In the genomic region with DNA sequence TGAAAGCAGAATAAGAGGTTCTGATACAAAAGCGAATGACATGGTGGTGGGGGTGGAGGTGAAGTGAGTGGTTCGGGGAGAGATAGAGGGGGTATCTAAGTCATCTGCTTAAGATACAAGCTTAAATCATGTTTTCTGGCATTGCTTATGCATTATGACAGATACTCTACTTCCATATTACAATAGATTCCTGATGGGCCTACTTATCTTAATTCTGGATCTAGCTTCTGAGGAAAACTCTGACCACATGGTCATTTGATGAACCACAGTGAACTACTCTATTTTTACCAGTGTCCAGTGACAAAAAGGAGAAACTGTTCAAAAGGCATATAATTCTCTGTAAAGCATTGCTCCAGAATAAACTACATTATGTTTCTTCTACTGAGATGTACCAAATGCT, we compare ENCODE assay signal across 1 cellular context.
TF ChIP-seq lines count a peak whose summit lies in the region.

No MANE protein-coding gene starts in this region.

TF ChIP-seq in SK-N-SH, 30 proteins besides CTCF, POLR2A, EP300 and RAD21 (continued from another document):
- peak; percentile 85 for TF ChIP-seq JUND (IDR thresholded peaks at IDR 0.05)
- no peak for TF ChIP-seq REST (IDR thresholded peaks at IDR 0.05; ENCODE audit: low read depth, low read length)
- TF ChIP-seq ZBTB33 (IDR thresholded peaks at IDR 0.05; ENCODE audit: borderline replicate concordance, low read depth) = 0 out of 2 replicates have a peak, but pooled peaks have one; percentile 26
- no peak for TF ChIP-seq TAF1 (IDR thresholded peaks at IDR 0.05; ENCODE audit: borderline replicate concordance, low read depth, low read length)
- TF ChIP-seq TCF12 (IDR thresholded peaks at IDR 0.05) = peak; percentile 91
- TF ChIP-seq PBX3 (IDR thresholded peaks at IDR 0.05) = peak; percentile 95
- peak; percentile 46; the same call in 1 of the 2 replicates for TF ChIP-seq RCOR1 (IDR thresholded peaks at IDR 0.05; ENCODE audit: low read length)
- TF ChIP-seq, protein P1, sequence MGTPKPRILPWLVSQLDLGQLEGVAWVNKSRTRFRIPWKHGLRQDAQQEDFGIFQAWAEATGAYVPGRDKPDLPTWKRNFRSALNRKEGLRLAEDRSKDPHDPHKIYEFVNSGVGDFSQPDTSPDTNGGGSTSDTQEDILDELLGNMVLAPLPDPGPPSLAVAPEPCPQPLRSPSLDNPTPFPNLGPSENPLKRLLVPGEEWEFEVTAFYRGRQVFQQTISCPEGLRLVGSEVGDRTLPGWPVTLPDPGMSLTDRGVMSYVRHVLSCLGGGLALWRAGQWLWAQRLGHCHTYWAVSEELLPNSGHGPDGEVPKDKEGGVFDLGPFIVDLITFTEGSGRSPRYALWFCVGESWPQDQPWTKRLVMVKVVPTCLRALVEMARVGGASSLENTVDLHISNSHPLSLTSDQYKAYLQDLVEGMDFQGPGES (IDR thresholded peaks at IDR 0.05; ENCODE audit: low read depth, low read length) = no peak
- peak; percentile 30; the same call in 1 of the 2 replicates for TF ChIP-seq USF1 (IDR thresholded peaks at IDR 0.05; ENCODE audit: borderline replicate concordance, low read depth)
- TF ChIP-seq RFX5 (IDR thresholded peaks at IDR 0.05; ENCODE audit: low read length) = no peak
- TF ChIP-seq FOXJ3 (CRISPR knock-in tag; IDR thresholded peaks at IDR 0.05) = no peak
- 0 out of 2 replicates have a peak, but pooled peaks have one; percentile 59 for TF ChIP-seq POLR2AphosphoS5 (IDR thresholded peaks at IDR 0.05; ENCODE audit: low read depth, low read length)
- TF ChIP-seq ELF1 (IDR thresholded peaks at IDR 0.05) = no peak
- TF ChIP-seq EZH2phosphoT487 (IDR thresholded peaks at IDR 0.05; ENCODE audit: borderline replicate concordance, low read depth) = no peak
TF ChIP-seq in SK-N-SH: peak in this region for 15.
